ENCODE assay signal across 14 cellular contexts in the genomic region with DNA sequence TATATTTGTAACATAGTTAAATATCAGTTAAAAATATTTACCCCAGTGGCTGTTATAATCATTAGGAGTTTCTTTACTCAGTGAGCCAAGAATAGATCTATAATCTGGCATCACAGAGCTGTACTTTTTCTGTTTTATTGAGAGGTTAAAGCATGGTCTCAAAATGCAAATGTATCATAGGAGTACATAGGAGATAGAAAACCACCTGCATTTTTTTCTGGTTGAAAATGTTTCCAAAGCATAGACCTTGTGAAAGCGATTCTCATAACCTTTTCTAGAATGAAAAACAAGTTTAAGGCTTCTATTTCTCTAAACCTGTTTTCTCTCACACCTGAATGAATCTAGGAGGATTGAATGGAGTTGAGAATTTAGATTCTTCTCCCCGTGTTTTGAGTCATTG. TPM values are rescaled to one million over a fixed set of nuclear protein-coding genes. Genes with fewer than 3 reads are reported as not detected.
DNase-seq lines count a peak whose midpoint lies in the region; ATAC-seq and TF ChIP-seq lines count a peak whose summit lies in the region.
"Had no signal": no experiment of that assay in that cellular context is flagged by ENCODE, and none has a peak within 500 bp of the region (broad histone marks: within the 10 kb centered on the region; RNA-seq: fewer than 3 reads in every experiment).

No MANE protein-coding gene starts in this region.

- peaks cover 9% of the 10 kb centered on the region for H3K27me3 Mint-ChIP-seq in Caco-2 (ENCODE audit: insufficient read depth, unreplicated experiment)
- no peaks in the 10 kb centered on the region for H3K27me3 Mint-ChIP-seq in activated T-helper 1 cell treated with anti-CD3 and anti-CD28 coated beads, Interleukin-12 subunit alpha, Interleukin-12 subunit beta, Interleukin-2, Interleukin-4 antibody, amounts not matched to agents 30 ng/mL and 10 ng/mL and 1 ng/mL, durations not matched to agents 14 hours and 24 hours and 36 hours (ENCODE audit: insufficient read depth)

- peak; percentile 86 for ATAC-seq in GM18519 (IDR thresholded peaks at IDR 0.05; ENCODE audit: low FRiP score, unreplicated experiment)
- ATAC-seq in GM21381 (IDR thresholded peaks at IDR 0.05; ENCODE audit: unreplicated experiment) = peak; percentile 94
- peak; percentile 97 for ATAC-seq in HG02938 (IDR thresholded peaks at IDR 0.05; ENCODE audit: unreplicated experiment)
- peak; percentile 94 for ATAC-seq in HG03520 (IDR thresholded peaks at IDR 0.05; ENCODE audit: unreplicated experiment)
- ATAC-seq: activated CD4-positive, alpha-beta T cell treated with anti-CD3 and anti-CD28 coated beads for 36 hours had no signal

- POLR2A ChIA-PET in Caco-2 (lab: Charles Lee) = no interaction called here

- H3K4me3 Mint-ChIP-seq in Caco-2 (ENCODE audit: unreplicated experiment) = no peak overlapping the region
- no peak overlapping the region for H3K4me3 Mint-ChIP-seq in activated T-helper 1 cell treated with anti-CD3 and anti-CD28 coated beads, Interleukin-12 subunit alpha, Interleukin-12 subunit beta, Interleukin-2, Interleukin-4 antibody, amounts not matched to agents 30 ng/mL and 10 ng/mL and 1 ng/mL, durations not matched to agents 14 hours and 24 hours and 36 hours
- H3K4me3 Mint-ChIP-seq: activated CD4-positive, alpha-beta T cell treated with anti-CD3 and anti-CD28 coated beads for 36 hours had no signal

- no peaks in the 10 kb centered on the region for H3K4me1 Mint-ChIP-seq in Caco-2 (ENCODE audit: low read depth, unreplicated experiment)
- H3K4me1 Mint-ChIP-seq in activated T-helper 1 cell treated with anti-CD3 and anti-CD28 coated beads, Interleukin-12 subunit alpha, Interleukin-12 subunit beta, Interleukin-2, Interleukin-4 antibody, amounts not matched to agents 30 ng/mL and 10 ng/mL and 1 ng/mL, durations not matched to agents 14 hours and 24 hours and 36 hours (ENCODE audit: low read depth) = no peaks in the 10 kb centered on the region
- H3K4me1 Mint-ChIP-seq: activated CD4-positive, alpha-beta T cell treated with anti-CD3 and anti-CD28 coated beads for 36 hours had no signal

- no peaks in the 10 kb centered on the region for H3K9me3 Mint-ChIP-seq in Caco-2 (ENCODE audit: unreplicated experiment)
- peaks cover 3% of the 10 kb centered on the region for H3K9me3 Mint-ChIP-seq in activated T-helper 1 cell treated with anti-CD3 and anti-CD28 coated beads, Interleukin-12 subunit alpha, Interleukin-12 subunit beta, Interleukin-2, Interleukin-4 antibody, amounts not matched to agents 30 ng/mL and 10 ng/mL and 1 ng/mL, durations not matched to agents 14 hours and 24 hours and 36 hours

- intact Hi-C loops in Caco-2 (cut with micrococcal nuclease; ENCODE audit: unreplicated experiment) = no loop called here
- intact Hi-C loops in activated T-helper 1 cell treated with anti-CD3 and anti-CD28 coated beads, Interleukin-12 subunit alpha, Interleukin-12 subunit beta, Interleukin-2, Interleukin-4 antibody, amounts not matched to agents 30 ng/mL and 10 ng/mL and 1 ng/mL, durations not matched to agents 14 hours and 24 hours and 36 hours (cut with micrococcal nuclease) = no loop called here

- DNase-seq in EL (no peak), Caco-2 (no peak), NCI-H345 treated with DMSO at 0.1 percent for 48 hours (lab: John Stamatoyannopoulos, UW; ENCODE audit: unreplicated experiment) (no peak)
- DNase-seq in activated T-helper 1 cell treated with anti-CD3 and anti-CD28 coated beads, Interleukin-12 subunit alpha, Interleukin-12 subunit beta, Interleukin-2, Interleukin-4 antibody, amounts not matched to agents 30 ng/mL and 10 ng/mL and 1 ng/mL, durations not matched to agents 14 hours and 24 hours and 36 hours (ENCODE audit: low spot score) = no peak
- DNase-seq: activated CD4-positive, alpha-beta T cell treated with anti-CD3 and anti-CD28 coated beads for 36 hours; activated effector memory CD4-positive, alpha-beta T cell treated with Interleukin-2 at 50 U/mL for 16 hours; IMR-90; NCI-H1694; occipital lobe had no signal

- no peaks in the 10 kb centered on the region for H3K9me3 ChIP-seq in Caco-2

- no peak overlapping the region for H3K27ac Mint-ChIP-seq in Caco-2 (ENCODE audit: unreplicated experiment)
- no peak overlapping the region for H3K27ac Mint-ChIP-seq in activated T-helper 1 cell treated with anti-CD3 and anti-CD28 coated beads, Interleukin-12 subunit alpha, Interleukin-12 subunit beta, Interleukin-2, Interleukin-4 antibody, amounts not matched to agents 30 ng/mL and 10 ng/mL and 1 ng/mL, durations not matched to agents 14 hours and 24 hours and 36 hours
- H3K27ac Mint-ChIP-seq: activated CD4-positive, alpha-beta T cell treated with anti-CD3 and anti-CD28 coated beads for 36 hours had no signal

- H3K36me3 ChIP-seq in Caco-2 (ENCODE audit: control insufficient read depth, insufficient read depth, low read length) = no peaks in the 10 kb centered on the region

- BruUV-seq in Caco-2 (replicated peaks; lab: Mats Ljungman, UMichigan) = no TSS peak

- CTCF ChIA-PET in Caco-2 (lab: Charles Lee) = no interaction called here

- H3K4me1 ChIP-seq in Caco-2 = no peaks in the 10 kb centered on the region

- no peaks in the 10 kb centered on the region for H3K36me3 Mint-ChIP-seq in Caco-2 (ENCODE audit: insufficient read depth, unreplicated experiment)
- H3K36me3 Mint-ChIP-seq in activated T-helper 1 cell treated with anti-CD3 and anti-CD28 coated beads, Interleukin-12 subunit alpha, Interleukin-12 subunit beta, Interleukin-2, Interleukin-4 antibody, amounts not matched to agents 30 ng/mL and 10 ng/mL and 1 ng/mL, durations not matched to agents 14 hours and 24 hours and 36 hours (ENCODE audit: low read depth) = peaks cover 4% of the 10 kb centered on the region

- no peak overlapping the region for H3K4me3 ChIP-seq in Caco-2 (ENCODE audit: low read depth, low read length)
- H3K4me3 ChIP-seq: lung had no signal

- no peak for TF ChIP-seq CTCF in Caco-2 (IDR thresholded peaks at IDR 0.05; ENCODE audit: insufficient read depth in 1 of 2, low read depth in 1 of 2, low read length in 1 of 2, severe bottlenecking in 1 of 2, unreplicated experiment in 1 of 2)

- H3K27me3 ChIP-seq in Caco-2 (replicated peaks; ENCODE audit: control insufficient read depth, insufficient read depth, low read length) = no peaks in the 10 kb centered on the region

RNA-seq across cellular contexts. Expression of a gene that starts 14.4 kb away (rescaled TPM):
- total RNA-seq in Caco-2 (2022) = 0.07 and 0.20 TPM in 2 replicates
- 11.2 and 12.6 TPM in 2 replicates for total RNA-seq in activated T-helper 1 cell treated with anti-CD3 and anti-CD28 coated beads, Interleukin-12 subunit alpha, Interleukin-12 subunit beta, Interleukin-2, Interleukin-4 antibody, amounts not matched to agents 30 ng/mL and 10 ng/mL and 1 ng/mL, durations not matched to agents 14 hours and 24 hours and 36 hours

Comparison
In these comparisons a context has a peak if more than half of its experiments do, and no peak if none do; other contexts are left out.
1. RNA of a gene that starts 14.4 kb away (total RNA-seq): 11.2 to 12.6 TPM in activated T-helper 1 cell treated with anti-CD3 and anti-CD28 coated beads, Interleukin-12 subunit alpha, Interleukin-12 subunit beta, Interleukin-2, Interleukin-4 antibody, amounts not matched to agents 30 ng/mL and 10 ng/mL and 1 ng/mL, durations not matched to agents 14 hours and 24 hours and 36 hours; 0.07 to 0.20 TPM in Caco-2; every median in the first group is over 10 times any median in the second.
2. Peak in every context shown above with its lines, with median percentiles within 50 percentile points of each other: ATAC-seq.